Comparison of ENCODE assay signal across 6 cellular contexts in the genomic region with DNA sequence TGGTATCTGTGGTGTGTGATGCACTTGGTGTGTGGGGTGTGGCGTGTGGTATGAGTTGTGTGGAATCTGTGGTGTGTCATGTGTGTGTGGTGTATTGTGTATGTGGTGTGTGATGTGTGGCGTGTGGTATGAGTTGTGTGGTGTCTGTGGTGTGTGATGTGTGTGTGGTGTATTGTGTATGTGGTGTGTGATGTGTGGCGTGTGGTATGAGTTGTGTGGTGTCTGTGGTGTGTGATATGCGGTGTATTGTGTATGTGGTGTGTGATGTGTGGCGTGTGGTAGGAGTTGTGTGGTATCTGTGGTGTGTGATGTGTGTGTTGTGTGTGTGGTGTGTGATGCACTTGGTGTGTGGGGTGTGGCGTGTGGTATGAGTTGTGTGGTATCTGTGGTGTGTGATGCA.
A peak's percentile ranks its signal among the peaks of the same experiment; 100 is the strongest.
DNase-seq lines count a peak whose midpoint lies in the region; FAIRE-seq and TF ChIP-seq lines count a peak whose summit lies in the region.
"Not testable (repeated sequence)": the region's sequence is repeated elsewhere in the genome, so short reads cannot be mapped to it uniquely, and the experiment has no call there.

No MANE protein-coding gene starts in this region.

- H3K4me3 ChIP-seq in HEK293 (ENCODE audit: low read depth, low read length); astrocyte (ENCODE audit: insufficient read depth, low read depth, low read length); mesendoderm (ENCODE audit: low read length): not testable (repeated sequence)

- not testable (repeated sequence) for H3K23ac ChIP-seq in mesendoderm (ENCODE audit: low read length)

- H3K4me3 Mint-ChIP-seq in astrocyte (ENCODE audit: unreplicated experiment): not testable (repeated sequence)

- not testable (repeated sequence) for H3K9ac ChIP-seq in astrocyte (ENCODE audit: low read length); mesendoderm (ENCODE audit: low read length)

- WGBS in mesendoderm (ENCODE audit: extremely low coverage, insufficient coverage, low lambda C conversion rate): 100% methylated on average over 5 of the region's 6 CpGs

- not testable (repeated sequence) for H4K8ac ChIP-seq in mesendoderm (ENCODE audit: low read depth, low read length)

- H3K79me2 ChIP-seq in astrocyte (ENCODE audit: insufficient read depth, low read length); mesendoderm (ENCODE audit: control insufficient read depth, insufficient read depth, low read length): not testable (repeated sequence)

- H3K4me1 ChIP-seq in HEK293 (ENCODE audit: control insufficient read depth, insufficient read depth, low read length); mesendoderm (ENCODE audit: control insufficient read depth, low read depth, low read length): not testable (repeated sequence)
- H3K4me1 ChIP-seq in astrocyte (ENCODE audit: insufficient read depth, low read length): peaks cover 15% of the 10 kb centered on the region

- not testable (repeated sequence) for H3K9me3 ChIP-seq in HEK293 (ENCODE audit: control insufficient read depth, insufficient read depth, low read depth, low read length)
- peaks cover 13% of the 10 kb centered on the region for H3K9me3 ChIP-seq in astrocyte (ENCODE audit: insufficient read depth, low read depth, low read length)

- not testable (repeated sequence) for H3K27me3 Mint-ChIP-seq in astrocyte (ENCODE audit: low read depth, unreplicated experiment)

- CTCF ChIA-PET in HEK293 (lab: Yijun Ruan, JAX): not testable (repeated sequence)

- not testable (repeated sequence) for H2AFZ ChIP-seq in astrocyte (ENCODE audit: low read depth, low read length)

- not testable (repeated sequence) for TF ChIP-seq CTCF in HEK293 (tag by site-specific recombination; IDR thresholded peaks at IDR 0.05); astrocyte (IDR thresholded peaks at IDR 0.05; ENCODE audit: insufficient read depth, low read depth, low read length)

- H2BK120ac ChIP-seq in mesendoderm (ENCODE audit: low read depth, low read length): not testable (repeated sequence)

- not testable (repeated sequence) for H3K27ac Mint-ChIP-seq in astrocyte (ENCODE audit: unreplicated experiment)

- DNase-seq in Caki2 (ENCODE audit: low read depth) (peak; percentile 18), KBM-7 (peak; percentile 3), fibroblast of gingiva (ENCODE audit: low read depth) (peak; percentile 2), mesendoderm (peak; percentile 17)
- not testable (repeated sequence) for DNase-seq in astrocyte (ENCODE audit: low read depth)

- not testable (repeated sequence) for H3K18ac ChIP-seq in mesendoderm (ENCODE audit: low read length)

- H3K4me1 Mint-ChIP-seq in astrocyte (ENCODE audit: low read depth, unreplicated experiment): not testable (repeated sequence)

- POLR2A ChIA-PET in HEK293 (lab: Yijun Ruan, JAX): not testable (repeated sequence)

- not testable (repeated sequence) for H3K27ac ChIP-seq in HEK293 (ENCODE audit: extremely low read depth, low read depth, low read length); astrocyte (ENCODE audit: low read depth, low read length); mesendoderm (ENCODE audit: low read depth, low read length)

- H2BK15ac ChIP-seq in mesendoderm (replicated peaks; ENCODE audit: low read depth): not testable (repeated sequence)

- H3K27me3 ChIP-seq in astrocyte (ENCODE audit: insufficient read depth, low read length); mesendoderm (ENCODE audit: insufficient read depth, low read length, poor library complexity): not testable (repeated sequence)

- not testable (repeated sequence) for H2BK5ac ChIP-seq in mesendoderm (ENCODE audit: low read length)

- not testable (repeated sequence) for H3K9me3 Mint-ChIP-seq in astrocyte (ENCODE audit: unreplicated experiment)

- H3K4ac ChIP-seq in mesendoderm (ENCODE audit: low read depth, low read length): not testable (repeated sequence)

- not testable (repeated sequence) for H4K20me1 ChIP-seq in astrocyte (ENCODE audit: insufficient read depth, low read length)

- in situ Hi-C loops in Caki2 (cut with HindIII; ENCODE audit: low pct_unique_long_range_greater_than_20kb, low sequenced_read_pairs); KBM-7 (cut with MboI; ENCODE audit: low pct_unique_long_range_greater_than_20kb, low sequenced_read_pairs): not testable (repeated sequence)

- not testable (repeated sequence) for H3K36me3 Mint-ChIP-seq in astrocyte (ENCODE audit: low read depth, unreplicated experiment)

- not testable (repeated sequence) for H3K4me2 ChIP-seq in astrocyte (ENCODE audit: low read length); mesendoderm (ENCODE audit: low read length)

- H4K5ac ChIP-seq in mesendoderm (ENCODE audit: low read length): not testable (repeated sequence)

- not testable (repeated sequence) for H3K79me1 ChIP-seq in mesendoderm (ENCODE audit: low read length)

- not testable (repeated sequence) for H3K56ac ChIP-seq in mesendoderm (ENCODE audit: low read length)

- not testable (repeated sequence) for H3K36me3 ChIP-seq in HEK293 (ENCODE audit: control insufficient read depth in 2 of 2, insufficient read depth in 1 of 2, low read length in 2 of 2); astrocyte (ENCODE audit: insufficient read depth, low read length); mesendoderm (ENCODE audit: control insufficient read depth, insufficient read depth, low read length)

- not testable (repeated sequence) for H2AK5ac ChIP-seq in mesendoderm (ENCODE audit: low read length)

- peak; percentile 100 for FAIRE-seq in astrocyte (lab: Jason Lieb, UNC)

TF ChIP-seq in HEK293, 187 proteins besides CTCF, POLR2A, EP300 and RAD21:
- TF ChIP-seq ZNF274 (IDR thresholded peaks at IDR 0.05; ENCODE audit: low read length): not testable (repeated sequence)
- peak; percentile 25; the same call in 1 of the 2 replicates for TF ChIP-seq ZNF274 (tag by site-specific recombination; IDR thresholded peaks at IDR 0.05; ENCODE audit: borderline replicate concordance)
